Comparison of ENCODE assay signal across 28 cellular contexts in genomic region chr4:13940921-13941320, GRCh38.
"Had no signal": no experiment of that assay in that cellular context is flagged by ENCODE, and none has a peak within 500 bp of the region (broad histone marks: within the 10 kb centered on the region; RNA-seq: fewer than 3 reads in every experiment).

No MANE protein-coding gene starts in this region.

- H3K27ac ChIP-seq: esophagus squamous epithelium, heart right ventricle, left lung, neutrophil, prostate gland, right atrium auricular region, suprapubic skin, transverse colon, upper lobe of right lung, uterus had no signal

- H3K9me3 ChIP-seq: esophagus squamous epithelium, heart right ventricle, left lung, mucosa of descending colon, neutrophil, prostate gland, right atrium auricular region, suprapubic skin, transverse colon, upper lobe of right lung, uterus had no signal

- H3K4me2 ChIP-seq: smooth muscle cell had no signal

- H3K4me1 ChIP-seq: left lung, prostate gland, right atrium auricular region, suprapubic skin, transverse colon, upper lobe of right lung, uterus had no signal

- H3K27me3 ChIP-seq: esophagus squamous epithelium, heart right ventricle, left lung, neutrophil, right atrium auricular region, suprapubic skin, transverse colon, upper lobe of right lung, uterus had no signal

- H3K4me3 ChIP-seq: esophagus squamous epithelium, heart right ventricle, left lung, mucosa of descending colon, prostate gland, right atrium auricular region, smooth muscle cell, suprapubic skin, transverse colon, upper lobe of right lung, uterus had no signal

- H3K36me3 ChIP-seq: esophagus squamous epithelium, heart right ventricle, left lung, neutrophil, prostate gland, right atrium auricular region, suprapubic skin, transverse colon, upper lobe of right lung, uterus had no signal

- ATAC-seq: heart right ventricle; left cardiac atrium; left lung; mucosa of descending colon; natural killer cell treated with Interleukin-12 subunit alpha and Interleukin-12 subunit beta and Interleukin-15 and Interleukin-18, amount 100 ng/mL, for 72 hours; sciatic nerve; stimulated activated naive CD8-positive, alpha-beta T cell treated with anti-CD3 and anti-CD28 coated beads, Interleukin-15, amount 100 ng/mL, for 72 hours; upper lobe of right lung had no signal

- DNase-seq: dermis blood vessel endothelial cell; effector memory CD4-positive, alpha-beta T cell; esophagus squamous epithelium; foreskin melanocyte; glutamatergic neuron; heart right ventricle; hippocampal formation; left cardiac atrium; left lung; mesenchymal stem cell; mucosa of descending colon; naive B cell; stimulated activated CD4-positive, alpha-beta T cell treated with anti-CD3 and anti-CD28 coated beads, Interleukin-12 subunit alpha, Interleukin-12 subunit beta, amount 100 ng/mL, for 4 hours; stimulated activated CD4-positive, alpha-beta T cell treated with anti-CD3 and anti-CD28 coated beads, Interleukin-1b, Interleukin-23, amount 100 ng/mL, for 48 hours; stimulated activated CD4-positive, alpha-beta T cell treated with anti-CD3 and anti-CD28 coated beads, Interleukin-4, amount 100 ng/mL, for 1 hour; stimulated activated CD8-positive, alpha-beta memory T cell treated with anti-CD3 and anti-CD28 coated beads, Interleukin-4, amount 100 ng/mL, for 48 hours; stimulated activated naive CD4-positive, alpha-beta T cell; stimulated activated naive CD8-positive, alpha-beta T cell treated with anti-CD3 and anti-CD28 coated beads, Interleukin-15, amount 100 ng/mL, for 72 hours; transverse colon; upper lobe of right lung; uterus had no signal
